ENCODE assay signal across 9 cellular contexts in genomic region chr18:457120-457519, GRCh38. TPM values are rescaled to one million over a fixed set of nuclear protein-coding genes. Genes with fewer than 3 reads are reported as not detected.
DNase-seq lines count a peak whose midpoint lies in the region; ATAC-seq and TF ChIP-seq lines count a peak whose summit lies in the region.
"Had no signal": no experiment of that assay in that cellular context is flagged by ENCODE, and none has a peak within 500 bp of the region (broad histone marks: within the 10 kb centered on the region; RNA-seq: fewer than 3 reads in every experiment).

No MANE protein-coding gene starts in this region.

- H3K27ac ChIP-seq in esophagus muscularis mucosa (replicated peaks in 1 of 4), result peak overlapping the region; percentile 69 to 90 (median 81)
- H3K27ac ChIP-seq in neural progenitor cell, result no peak overlapping the region

- H2AFZ ChIP-seq in neural progenitor cell (replicated peaks), result peak overlapping the region; percentile 30

- no peak for TF ChIP-seq EP300 in esophagus muscularis mucosa (IDR thresholded peaks at IDR 0.05)

- H3K9ac ChIP-seq in neural progenitor cell, result no peak overlapping the region

- peaks cover 24% of the 10 kb centered on the region for H3K4me1 Mint-ChIP-seq in neural progenitor cell

- TF ChIP-seq POLR2A in esophagus muscularis mucosa (IDR thresholded peaks at IDR 0.05; ENCODE audit: low read depth), result no peak

- no peaks in the 10 kb centered on the region for H3F3A ChIP-seq in neural progenitor cell (ENCODE audit: low read depth)

- H3K27me3 ChIP-seq in esophagus muscularis mucosa (no peaks in the 10 kb centered on the region), neural progenitor cell (no peaks in the 10 kb centered on the region)

- H3K4me3 Mint-ChIP-seq in neural progenitor cell, result no peak overlapping the region

- peaks cover 21 to 48% (median 44%) of the 10 kb centered on the region in 4 donors for H3K4me1 ChIP-seq in esophagus muscularis mucosa
- H3K4me1 ChIP-seq in neural progenitor cell, result peaks cover 12% of the 10 kb centered on the region

- H3K4me2 ChIP-seq in neural progenitor cell, result no peak overlapping the region

- H3K4me3 ChIP-seq in esophagus muscularis mucosa (peak overlapping the region; percentile 36 to 44 (median 40)), neural progenitor cell (no peak overlapping the region)

- no peaks in the 10 kb centered on the region for H3K36me3 ChIP-seq in esophagus muscularis mucosa
- no peaks in the 10 kb centered on the region for H3K36me3 ChIP-seq in neural progenitor cell

- H3K36me3 Mint-ChIP-seq in neural progenitor cell, result peaks cover 11% of the 10 kb centered on the region

- no peaks in the 10 kb centered on the region for H3K79me2 ChIP-seq in neural progenitor cell (ENCODE audit: low read depth)

- ATAC-seq in HG03045 (IDR thresholded peaks at IDR 0.05; ENCODE audit: unreplicated experiment) (no peak), HG02938 (IDR thresholded peaks at IDR 0.05; ENCODE audit: unreplicated experiment) (no peak), HG03342 (IDR thresholded peaks at IDR 0.05; ENCODE audit: unreplicated experiment) (no peak)
- ATAC-seq: activated naive CD4-positive, alpha-beta T cell treated with anti-CD3 and anti-CD28 coated beads, Interleukin-2, amount 50 U/mL, for 72 hours had no signal

- intact Hi-C loops in esophagus muscularis mucosa (cut with DNase I), result no loop called here

- no peaks in the 10 kb centered on the region for H3K27me3 Mint-ChIP-seq in neural progenitor cell (ENCODE audit: insufficient read depth, low read depth)

- DNase-seq in AG20443 (ENCODE audit: low spot score) (peak; percentile 77), NCI-H69 (lab: John Stamatoyannopoulos, UW) (peak; percentile 76), esophagus muscularis mucosa (ENCODE audit: extremely low spot score) (no peak), neural progenitor cell (ENCODE audit: low spot score) (peak; percentile 53), NCI-H526 treated with DMSO at 0.1 percent for 48 hours (lab: John Stamatoyannopoulos, UW) (no peak)

- H3K9me3 ChIP-seq in esophagus muscularis mucosa (peaks cover 0 to 3% (median 0%) of the 10 kb centered on the region in 4 donors), neural progenitor cell (ENCODE audit: low read depth) (no peaks in the 10 kb centered on the region)

- TF ChIP-seq CTCF in esophagus muscularis mucosa (IDR thresholded peaks at IDR 0.05), result no peak
- TF ChIP-seq CTCF in neural progenitor cell (IDR thresholded peaks at IDR 0.05), result no peak

- no peaks in the 10 kb centered on the region for H4K20me1 ChIP-seq in neural progenitor cell (ENCODE audit: low read depth)

- peaks cover 9% of the 10 kb centered on the region for H3K9me3 Mint-ChIP-seq in neural progenitor cell

- 0% methylated on average over 5 of the region's 9 CpGs for WGBS in esophagus muscularis mucosa

- H3K27ac Mint-ChIP-seq in neural progenitor cell, result peak overlapping the region; percentile 51
- H3K27ac Mint-ChIP-seq: activated naive CD4-positive, alpha-beta T cell treated with anti-CD3 and anti-CD28 coated beads, Interleukin-2, amount 50 U/mL, for 72 hours had no signal

RNA-seq across cellular contexts. Expression of gene COLEC12, which starts 43.4 kb away (rescaled TPM):
- total RNA-seq in esophagus muscularis mucosa (10 to 100 TPM; 17.9 to 36.4 (median 23.5) TPM), neural progenitor cell (ENCODE audit: low replicate concordance) (2.0 and 2.1 TPM in 2 replicates)
- total RNA-seq: activated naive CD4-positive, alpha-beta T cell treated with anti-CD3 and anti-CD28 coated beads, Interleukin-2, amount 50 U/mL, for 72 hours had no signal

Comparison
In these comparisons a context has a peak if more than half of its experiments do, and no peak if none do; other contexts are left out.
1. DNase-seq: peak in AG20443 (single experiment), NCI-H69 (single experiment) and neural progenitor cell (single experiment); none in esophagus muscularis mucosa (single experiment) and NCI-H526 treated with DMSO at 0.1 percent for 48 hours (single experiment).